31 cellular contexts compared by ENCODE assay signal in the genomic region with DNA sequence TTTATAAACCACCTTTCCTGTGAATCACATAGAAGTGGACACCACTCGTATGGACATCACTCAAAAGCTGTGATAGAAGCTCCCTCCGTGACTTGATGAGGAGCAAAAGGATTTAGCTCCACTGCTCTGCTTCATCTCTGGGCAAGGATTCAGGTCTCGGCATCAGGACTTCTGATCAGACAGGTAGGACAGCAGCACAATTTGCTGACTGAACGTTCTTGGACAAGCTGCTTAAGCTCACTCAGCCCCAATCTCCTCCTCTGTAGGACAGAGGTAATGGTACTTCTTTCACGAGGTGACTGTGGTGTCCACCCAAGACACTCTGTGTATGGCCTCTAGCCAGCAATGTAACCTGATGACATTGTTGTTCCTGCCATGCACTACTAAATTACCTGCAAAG.
"Had no signal": no experiment of that assay in that cellular context is flagged by ENCODE, and none has a peak within 500 bp of the region (broad histone marks: within the 10 kb centered on the region; RNA-seq: fewer than 3 reads in every experiment).

No MANE protein-coding gene starts in this region.

- H3K27me3 ChIP-seq: adrenal gland had no signal

- H3K4me3 ChIP-seq: adrenal gland had no signal

- DNase-seq: activated B cell treated with CpG ODN at 0.5 μM for 24 hours; activated CD4-positive, alpha-beta memory T cell treated with anti-CD3 and anti-CD28 coated beads for 36 hours; activated CD4-positive, alpha-beta T cell treated with anti-CD3 and anti-CD28 coated beads for 4 hours; activated CD4-positive, alpha-beta T cell treated with anti-CD3 and anti-CD28 coated beads, Interleukin-2, amount 10 ng/mL, durations not matched to agents 24 days and 14 days; activated CD4-positive, alpha-beta T cell treated with anti-CD3 and anti-CD28 coated beads, Interleukin-2, amount 50 U/mL, for 1 hour; activated CD4-positive, alpha-beta T cell treated with anti-CD3 and anti-CD28 coated beads, Interleukin-2, amount 50 U/mL, for 4 hours; activated CD4-positive, CD25-positive, alpha-beta regulatory T cell treated with anti-CD3 and anti-CD28 coated beads, Interleukin-2, amount 50 U/mL, for 72 hours; activated CD8-positive, alpha-beta memory T cell treated with anti-CD3 and anti-CD28 coated beads, Interleukin-2, amount 50 U/mL, for 4 hours; activated CD8-positive, alpha-beta T cell treated with anti-CD3 and anti-CD28 coated beads for 36 hours; activated effector memory CD4-positive, alpha-beta T cell treated with anti-CD3 and anti-CD28 coated beads, Interleukin-2, amount 50 U/mL, for 16 hours; activated gamma-delta T cell treated with Interleukin-2 at 50 U/mL for 16 hours; activated naive CD4-positive, alpha-beta T cell; activated naive CD4-positive, alpha-beta T cell treated with anti-CD3 and anti-CD28 coated beads for 36 hours; activated naive CD4-positive, alpha-beta T cell treated with anti-CD3 and anti-CD28 coated beads, Interleukin-2, amount 50 U/mL, for 16 hours; activated naive CD8-positive, alpha-beta T cell treated with anti-CD3 and anti-CD28 coated beads for 36 hours; activated T-cell treated with anti-CD3 and anti-CD28 coated beads for 4 hours; activated T-cell treated with anti-CD3 and anti-CD28 coated beads, Interleukin-2, amount 50 U/mL, for 1 hour; activated T-cell treated with anti-CD3 and anti-CD28 coated beads, Interleukin-2, amount 50 U/mL, for 4 hours; activated T-cell treated with anti-CD3 and anti-CD28 coated beads, Interleukin-2, amount 50 U/mL, for 72 hours; amniotic stem cell; aorta; caudate nucleus; cerebellar nuclear complex; T-helper 1 cell; T-helper 2 cell; T-helper 9 cell had no signal

- ATAC-seq: activated CD8-positive, alpha-beta T cell treated with anti-CD3 and anti-CD28 coated beads for 36 hours; activated naive CD4-positive, alpha-beta T cell treated with anti-CD3 and anti-CD28 coated beads, Interleukin-2, amount 50 U/mL, for 72 hours; activated T-cell treated with anti-CD3 and anti-CD28 coated beads, Interleukin-2, amount 50 U/mL, for 4 hours; activated T-cell treated with anti-CD3 and anti-CD28 coated beads, Interleukin-2, amount 50 U/mL, for 72 hours; activated T-helper 17 cell treated with anti-CD3 and anti-CD28 coated beads, Interleukin-2, amount 50 U/mL, for 72 hours had no signal

- FAIRE-seq: TTC549 had no signal

- H3K27ac ChIP-seq: adrenal gland, VCaP had no signal

- H3K36me3 ChIP-seq: adrenal gland had no signal

- H3K4me1 ChIP-seq: adrenal gland had no signal

- H3K9me3 ChIP-seq: adrenal gland had no signal
